ENCODE assay signal across 22 cellular contexts in genomic region chr18:63140038-63140450, GRCh38.
A peak's percentile ranks its signal among the peaks of the same experiment; 100 is the strongest.
DNase-seq lines count a peak whose midpoint lies in the region; ATAC-seq, FAIRE-seq and TF ChIP-seq lines count a peak whose summit lies in the region.
"Had no signal": no experiment of that assay in that cellular context is flagged by ENCODE, and none has a peak within 500 bp of the region (broad histone marks: within the 10 kb centered on the region; RNA-seq: fewer than 3 reads in every experiment).

No MANE protein-coding gene starts in this region.

- no peak overlapping the region for H3K4me3 Mint-ChIP-seq in activated CD4-positive, alpha-beta T cell treated with anti-CD3 and anti-CD28 coated beads, Interleukin-2, amount 10 ng/mL, durations not matched to agents 24 days and 14 days
- H3K4me3 Mint-ChIP-seq: CD14-positive monocyte had no signal

- no peaks in the 10 kb centered on the region for H4K20me1 ChIP-seq in OCI-LY7 (ENCODE audit: insufficient read depth, low read length)

- H3K9me3 Mint-ChIP-seq in activated CD4-positive, alpha-beta T cell treated with anti-CD3 and anti-CD28 coated beads, Interleukin-2, amount 10 ng/mL, durations not matched to agents 24 days and 14 days: peaks cover 3% of the 10 kb centered on the region
- H3K9me3 Mint-ChIP-seq: CD14-positive monocyte had no signal

- CTCF ChIA-PET in OCI-LY7 (lab: Charles Lee; ENCODE audit: unreplicated experiment) (no interaction called here), GM10248 (lab: Yijun Ruan, JAX) (interaction anchor here (1.0 to 11.7 kb wide), 5 partner anchors 9 to 299 kb away, joined by 3 to 172 read pairs (median 43); partner anchors contain the start of gene BCL2)

- peaks cover 66% of the 10 kb centered on the region for H3K4me1 Mint-ChIP-seq in activated CD4-positive, alpha-beta T cell treated with anti-CD3 and anti-CD28 coated beads, Interleukin-2, amount 10 ng/mL, durations not matched to agents 24 days and 14 days

- no peak for TF ChIP-seq POLR2A in GM12891 (IDR thresholded peaks at IDR 0.05; ENCODE audit: low read depth, low read length)

- no peak for DNase-seq in activated CD4-positive, alpha-beta T cell treated with anti-CD3 and anti-CD28 coated beads, Interleukin-2, amount 10 ng/mL, durations not matched to agents 24 days and 14 days
- DNase-seq in activated CD4-positive, alpha-beta T cell treated with anti-CD3 and anti-CD28 coated beads for 48 hours: no peak
- DNase-seq in GM12891 (ENCODE audit: insufficient read length, low spot score) (no peak), OCI-LY7 (ENCODE audit: low spot score) (no peak), myocyte (ENCODE audit: low read depth) (peak; percentile 40), GM10248 (ENCODE audit: extremely low spot score) (no peak), anterior cingulate cortex (lab: John Stamatoyannopoulos, UW) (no peak)
- DNase-seq: activated CD8-positive, alpha-beta memory T cell treated with anti-CD3 and anti-CD28 coated beads, Interleukin-2, amount 50 U/mL, for 48 hours; activated gamma-delta T cell; effector memory CD4-positive, alpha-beta T cell; KBM-7; NCI-H1105; NCI-H2081 treated with DMSO at 0.1 percent for 48 hours; NCI-H510A; Right ventricle myocardium superior; stimulated activated CD4-positive, alpha-beta T cell treated with anti-CD3 and anti-CD28 coated beads, Interleukin-1b, Interleukin-23, amount 100 ng/mL, for 48 hours; stimulated activated naive CD4-positive, alpha-beta T cell treated with Interleukin-2 at 50 U/mL for 16 hours had no signal

- H3K36me3 Mint-ChIP-seq in activated CD4-positive, alpha-beta T cell treated with anti-CD3 and anti-CD28 coated beads, Interleukin-2, amount 10 ng/mL, durations not matched to agents 24 days and 14 days (ENCODE audit: low read depth): peaks cover 56% of the 10 kb centered on the region

- peak overlapping the region; percentile 88 for H3K27ac ChIP-seq in OCI-LY7 (ENCODE audit: low read depth, low read length, poor library complexity, severe bottlenecking)
- H3K27ac ChIP-seq: esophagus muscularis mucosa, parathyroid adenoma had no signal

- peak; percentile 82 for FAIRE-seq in GM12891 (lab: Jason Lieb, UNC)
- FAIRE-seq: H1 had no signal

- H3K27me3 Mint-ChIP-seq in activated CD4-positive, alpha-beta T cell treated with anti-CD3 and anti-CD28 coated beads, Interleukin-2, amount 10 ng/mL, durations not matched to agents 24 days and 14 days: no peaks in the 10 kb centered on the region

- H3K4me2 ChIP-seq in OCI-LY7 (ENCODE audit: low read length): peak overlapping the region; percentile 79; the same call in 1 of the 2 replicates

- H2AFZ ChIP-seq in OCI-LY7 (ENCODE audit: low read length): no peak overlapping the region; the same call in 1 of the 2 replicates
- H2AFZ ChIP-seq: parathyroid adenoma had no signal

- 0 out of 2 replicates have a peak, but pooled peaks cover 4% of the 10 kb centered on the region for H3K9me3 ChIP-seq in OCI-LY7 (ENCODE audit: low read length)
- H3K9me3 ChIP-seq: esophagus muscularis mucosa had no signal

- H3K36me3 ChIP-seq in OCI-LY7 (ENCODE audit: insufficient read depth, low read length): no peaks in the 10 kb centered on the region
- H3K36me3 ChIP-seq: esophagus muscularis mucosa had no signal

- ATAC-seq in GM18502 (IDR thresholded peaks at IDR 0.05; ENCODE audit: poor library complexity, unreplicated experiment): no peak

- BruUV-seq in OCI-LY7 (replicated peaks; lab: Mats Ljungman, UMichigan): no TSS peak

- peak overlapping the region; percentile 0 for H3K27ac Mint-ChIP-seq in activated CD4-positive, alpha-beta T cell treated with anti-CD3 and anti-CD28 coated beads, Interleukin-2, amount 10 ng/mL, durations not matched to agents 24 days and 14 days

- H3K9me2 ChIP-seq in OCI-LY7 (ENCODE audit: insufficient read depth, low read length): no peaks in the 10 kb centered on the region

- H3K4me1 ChIP-seq in OCI-LY7 (ENCODE audit: insufficient read depth, low read length, poor library complexity, severe bottlenecking): peaks cover 66% of the 10 kb centered on the region

- POLR2A ChIA-PET in OCI-LY7 (lab: Charles Lee) (interaction anchor here (2.8 kb wide), 1 partner anchor 13 kb away, joined by 13 read pairs; no protein-coding TSS in a partner anchor), GM10248 (lab: Yijun Ruan, JAX) (no interaction called here)

- H3K4me3 ChIP-seq in OCI-LY7 (ENCODE audit: low read depth, low read length, poor library complexity, severe bottlenecking): no peak overlapping the region
- H3K4me3 ChIP-seq: esophagus muscularis mucosa had no signal

- intact Hi-C loops in activated CD4-positive, alpha-beta T cell treated with anti-CD3 and anti-CD28 coated beads, Interleukin-2, amount 10 ng/mL, durations not matched to agents 24 days and 14 days (cut with micrococcal nuclease): loop anchor here (1.0 kb wide), 1 partner anchor 12 kb away; no protein-coding TSS in a partner anchor
- intact Hi-C loops in OCI-LY7 (cut with micrococcal nuclease; ENCODE audit: unreplicated experiment): loop anchor here (2.0 kb wide), 1 partner anchor 15 kb away; no protein-coding TSS in a partner anchor

- H3K79me2 ChIP-seq in OCI-LY7 (ENCODE audit: insufficient read depth, low read depth, low read length): no peaks in the 10 kb centered on the region

- TF ChIP-seq CTCF in OCI-LY7 (conservative IDR thresholded peaks at IDR 0.05; ENCODE audit: low read length): no peak
- TF ChIP-seq CTCF in GM10248 (IDR thresholded peaks at IDR 0.05; ENCODE audit: control extremely low read depth, extremely low read depth, low read depth, missing control alignments): no peak

TF ChIP-seq in GM12891, 5 proteins besides CTCF, POLR2A, EP300 and RAD21:
- TF ChIP-seq POLR2AphosphoS5 (IDR thresholded peaks at IDR 0.05; ENCODE audit: low read depth, low read length) (no peak), TAF1 (IDR thresholded peaks at IDR 0.05; ENCODE audit: low read depth, low read length) (no peak)
